25 cellular contexts compared by ENCODE assay signal in genomic region chr9:80114241-80114640, GRCh38.
"Had no signal": no experiment of that assay in that cellular context is flagged by ENCODE, and none has a peak within 500 bp of the region (broad histone marks: within the 10 kb centered on the region; RNA-seq: fewer than 3 reads in every experiment).

No MANE protein-coding gene starts in this region.

- H3K36me3 Mint-ChIP-seq: immature natural killer cell, type B pancreatic cell had no signal

- H3K9me3 Mint-ChIP-seq: type B pancreatic cell had no signal

- ATAC-seq: left colon; mucosa of descending colon; naive thymus-derived CD4-positive, alpha-beta T cell; natural killer cell treated with Interleukin-12 subunit alpha and Interleukin-12 subunit beta and Interleukin-15 and Interleukin-18, amount 100 ng/mL, for 72 hours; pancreas; right cardiac atrium; sciatic nerve had no signal

- H3K4me3 Mint-ChIP-seq: immature natural killer cell; naive thymus-derived CD4-positive, alpha-beta T cell; natural killer cell treated with Interleukin-12 subunit alpha and Interleukin-12 subunit beta and Interleukin-15 and Interleukin-18, amount 100 ng/mL, for 72 hours; neural crest cell; stimulated activated naive CD8-positive, alpha-beta T cell treated with anti-CD3 and anti-CD28 coated beads, Interleukin-15, Interleukin-2, amounts not matched to agents 100 ng/mL and 50 ng/mL, for 24 hours; type B pancreatic cell had no signal

- FAIRE-seq: islet of Langerhans, kidney, pancreas had no signal

- H3K4me1 Mint-ChIP-seq: immature natural killer cell; naive thymus-derived CD4-positive, alpha-beta T cell; neural crest cell had no signal

- H3K27ac Mint-ChIP-seq: immature natural killer cell; naive thymus-derived CD4-positive, alpha-beta T cell; natural killer cell treated with Interleukin-12 subunit alpha and Interleukin-12 subunit beta and Interleukin-15 and Interleukin-18, amount 100 ng/mL, for 72 hours; stimulated activated naive CD8-positive, alpha-beta T cell treated with anti-CD3 and anti-CD28 coated beads, Interleukin-15, Interleukin-2, amounts not matched to agents 100 ng/mL and 50 ng/mL, for 24 hours; type B pancreatic cell had no signal

- DNase-seq: hypothalamus; immature natural killer cell; kidney; left colon; left ventricle myocardium inferior; midbrain; mucosa of descending colon; naive thymus-derived CD4-positive, alpha-beta T cell; nucleus accumbens; pancreas; posterior cingulate gyrus; retina; right cardiac atrium; stimulated activated CD4-positive, alpha-beta T cell treated with anti-CD3 and anti-CD28 coated beads, Interleukin-12 subunit alpha, Interleukin-12 subunit beta, amount 100 ng/mL, for 4 hours; stimulated activated CD4-positive, alpha-beta T cell treated with anti-CD3 and anti-CD28 coated beads, Interleukin-15, amount 100 ng/mL, for 24 hours; stimulated activated CD4-positive, alpha-beta T cell treated with anti-CD3 and anti-CD28 coated beads, Interleukin-2, amount 100 ng/mL, for 24 hours; stimulated activated CD4-positive, alpha-beta T cell treated with anti-CD3 and anti-CD28 coated beads, Interleukin-4, amount 100 ng/mL, for 1 hour; stimulated activated naive CD4-positive, alpha-beta T cell; uterus had no signal

- H3K27me3 Mint-ChIP-seq: type B pancreatic cell had no signal
